Comparison of ENCODE assay signal across 8 cellular contexts in genomic region chr4:56388311-56388710, GRCh38. TPM values are rescaled to one million over a fixed set of nuclear protein-coding genes. Genes with fewer than 3 reads are reported as not detected.
DNase-seq lines count a peak whose midpoint lies in the region; ATAC-seq, FAIRE-seq and TF ChIP-seq lines count a peak whose summit lies in the region.

No MANE protein-coding gene starts in this region.

- H2BK120ac ChIP-seq in IMR-90 (ENCODE audit: low read depth, low read length) = no peak overlapping the region

- H4K91ac ChIP-seq in IMR-90 (ENCODE audit: insufficient read depth, low read depth, low read length) = no peak overlapping the region

- dilution Hi-C loops in IMR-90 (cut with HindIII; ENCODE audit: low sequenced_read_pairs, unreplicated experiment) = no loop called here

- intact Hi-C loops in IMR-90 (cut with micrococcal nuclease) = no loop called here
- intact Hi-C loops in GM12878 (cut with micrococcal nuclease; ENCODE audit: unreplicated experiment) = loop anchor here (5.0 kb wide), 1 partner anchor 441 kb away; the partner anchor contains the start of gene CEP135

- ATAC-seq in IMR-90 (ENCODE audit: low read depth) (no peak), GM12878 (no peak), HG02678 (IDR thresholded peaks at IDR 0.05; ENCODE audit: unreplicated experiment) (no peak)

- no peak overlapping the region for H3K4ac ChIP-seq in IMR-90 (ENCODE audit: low read depth, low read length)

- peak overlapping the region; percentile 30; the same call in 1 of the 2 replicates for H3K27ac ChIP-seq in IMR-90 (ENCODE audit: insufficient read depth, low read length)
- no peak overlapping the region; the same call in 1 of the 2 replicates for H3K27ac ChIP-seq in GM12878 (ENCODE audit: control insufficient read depth, insufficient read depth)
- H3K27ac ChIP-seq in mucosa of rectum (ENCODE audit: low read depth in 2 of 2, low read length in 2 of 2) = peak overlapping the region in 1 of 2 donors; percentile 96

- CTCF ChIA-PET in IMR-90 (lab: Yijun Ruan, JAX) (interaction anchor here (1.0 kb wide), 1 partner anchor 157 kb away, joined by 3 read pairs; no protein-coding TSS in a partner anchor), GM12878 (lab: Yijun Ruan, JAX) (interaction anchor here (2.0 to 2.2 kb wide), 3 partner anchors 9 to 448 kb away, joined by 5 to 10 read pairs (median 7); no protein-coding TSS in a partner anchor)

- H3K4me2 ChIP-seq in IMR-90 (ENCODE audit: low read depth, low read length) (peak overlapping the region; percentile 92), GM12878 (ENCODE audit: control insufficient read depth, insufficient read depth) (peak overlapping the region; percentile 64)

- H3K27me3 ChIP-seq in IMR-90 (ENCODE audit: control insufficient read depth, insufficient read depth, low read length) (no peaks in the 10 kb centered on the region), GM12878 (replicated peaks in 1 of 2; ENCODE audit: control insufficient read depth in 2 of 2, insufficient read depth in 2 of 2, low read length in 1 of 2) (no peaks in the 10 kb centered on the region), mucosa of rectum (ENCODE audit: control insufficient read depth in 2 of 2, insufficient read depth in 2 of 2, low read length in 2 of 2) (no peaks in the 10 kb centered on the region)

- SMC1A ChIA-PET in GM12878 (lab: Charles Lee; ENCODE audit: uncharacterized antibody, unreplicated experiment) = interaction anchor here (0.7 to 2.5 kb wide), 3 partner anchors 48 to 585 kb away, joined by 3 to 14 read pairs (median 3); partner anchors contain the start of genes CEP135, PAICS and PPAT

- H3K36me3 ChIP-seq in IMR-90 (ENCODE audit: control insufficient read depth, insufficient read depth, low read length) (no peaks in the 10 kb centered on the region; the same call in 1 of the 2 replicates), GM12878 (ENCODE audit: control insufficient read depth in 2 of 2, insufficient read depth in 2 of 2, low read length in 1 of 2) (peaks cover 0 to 2% of the 10 kb centered on the region in 2 experiments; a peak in 1 of 4 replicates), mucosa of rectum (ENCODE audit: control insufficient read depth in 2 of 2, insufficient read depth in 2 of 2, low read length in 2 of 2) (no peaks in the 10 kb centered on the region)

- WGBS in IMR-90 (ENCODE audit: extremely low coverage in 2 of 2, insufficient read length in 1 of 2), 2 experiments = no CpG with 5 or more reads among the region's 6 CpGs
- 41% methylated on average over 6 of the region's 6 CpGs for WGBS in GM12878 (ENCODE audit: insufficient coverage, insufficient replicate concordance, low lambda C conversion rate, missing lambda C conversion rate)

- in situ Hi-C loops in IMR-90 (cut with MboI; ENCODE audit: low sequenced_read_pairs) (no loop called here), GM12878 (cut with MboI) (no loop called here)

- TF ChIP-seq POLR2A in IMR-90 (IDR thresholded peaks at IDR 0.05; ENCODE audit: low read depth, low read length) (no peak), GM12878 (IDR thresholded peaks at IDR 0.05; ENCODE audit: low read depth, low read length) (no peak)

- no peak overlapping the region for H2BK5ac ChIP-seq in IMR-90 (ENCODE audit: low read depth, low read length, poor library complexity, severe bottlenecking)

- no peak overlapping the region for H3K14ac ChIP-seq in IMR-90 (replicated peaks; ENCODE audit: low read depth, low read length)

- H3K4me3 ChIP-seq in AG10803 (ENCODE audit: low read length) (peak overlapping the region; percentile 94), IMR-90 (ENCODE audit: insufficient read depth, low read depth, low read length) (peak overlapping the region; percentile 61), GM12878 (peak overlapping the region; percentile 83), mucosa of rectum (ENCODE audit: low read length in 2 of 2) (peak overlapping the region; percentile 97 to 98)

- no peak overlapping the region for H2BK15ac ChIP-seq in IMR-90 (ENCODE audit: low read depth, low read length)

- BruUV-seq in IMR-90 (replicated peaks; lab: Mats Ljungman, UMichigan) = no TSS peak
- no TSS peak for BruUV-seq in GM12878 (replicated peaks; lab: Mats Ljungman, UMichigan)

- FAIRE-seq in GM12878 (lab: Jason Lieb, UNC) = no peak

- RAD21 ChIA-PET in GM12878 (lab: Charles Lee; ENCODE audit: unreplicated experiment) = interaction anchor here (1.7 to 2.5 kb wide), 3 partner anchors 9 to 439 kb away, joined by 4 to 20 read pairs (median 7); partner anchors contain the start of genes CEP135, PAICS and PPAT

- 0 out of 2 replicates have a peak, but pooled peaks cover 2% of the 10 kb centered on the region for H3K9me1 ChIP-seq in IMR-90 (ENCODE audit: insufficient read depth, low read length)

- no peak for TF ChIP-seq EP300 in GM12878 (IDR thresholded peaks at IDR 0.05; ENCODE audit: borderline replicate concordance in 1 of 2, control insufficient read depth in 1 of 2, low read depth in 2 of 2, low read length in 2 of 2)

- H3K4me1 ChIP-seq in IMR-90 (ENCODE audit: control insufficient read depth, insufficient read depth, low read length) = peaks cover 3% of the 10 kb centered on the region; the same call in 1 of the 2 replicates
- H3K4me1 ChIP-seq in GM12878 (ENCODE audit: control insufficient read depth, insufficient read depth, low read length) = peaks cover 5% of the 10 kb centered on the region
- peaks cover 4 to 8% of the 10 kb centered on the region in 2 donors for H3K4me1 ChIP-seq in mucosa of rectum (ENCODE audit: control insufficient read depth in 2 of 2, insufficient read depth in 2 of 2, low read length in 2 of 2)

- TF ChIP-seq CTCF in AG10803 (conservative IDR thresholded peaks at IDR 0.05; ENCODE audit: low read length) = no peak
- TF ChIP-seq CTCF in IMR-90 (conservative IDR thresholded peaks at IDR 0.05; ENCODE audit: low read depth, low read length) = no peak
- TF ChIP-seq CTCF in GM12878 (IDR thresholded peaks at IDR 0.05 in 2 of 3, conservative IDR thresholded peaks at IDR 0.05 in 1 of 3; ENCODE audit: control insufficient read depth in 2 of 3, extremely low read depth in 1 of 3, insufficient read depth in 1 of 3, low read depth in 3 of 3, low read length in 3 of 3) = no peak

- H4K8ac ChIP-seq in IMR-90 (ENCODE audit: low read depth in 2 of 2, low read length in 2 of 2) = peak overlapping the region; percentile 85 to 95; a peak in 3 of 4 replicates

- H2AK5ac ChIP-seq in IMR-90 (ENCODE audit: low read depth, low read length) = no peak overlapping the region

- H3K9ac ChIP-seq in IMR-90 (ENCODE audit: low read depth, low read length) (peak overlapping the region; percentile 97), GM12878 (ENCODE audit: control insufficient read depth, insufficient read depth, low read length) (peak overlapping the region; percentile 69), mucosa of rectum (ENCODE audit: low read depth in 1 of 2, low read length in 2 of 2) (peak overlapping the region; percentile 88 to 89)

- H3K23ac ChIP-seq in IMR-90 (ENCODE audit: low read depth, low read length) = peak overlapping the region; percentile 71; the same call in 1 of the 2 replicates

- H3K79me2 ChIP-seq in GM12878 (ENCODE audit: control insufficient read depth, insufficient read depth, low read length) = peaks cover 14% of the 10 kb centered on the region

- DNase-seq in AG10803 (ENCODE audit: low read depth) = no peak
- DNase-seq in IMR-90 = no peak
- DNase-seq in GM12878 (ENCODE audit: low read depth, low spot score) = no peak
- no peak for DNase-seq in AG08396 (ENCODE audit: low spot score)
- DNase-seq in NCI-H748 treated with DMSO at 0.1 percent for 48 hours (lab: John Stamatoyannopoulos, UW) = no peak
- no peak for DNase-seq in HPDE6-E6E7 (ENCODE audit: extremely low spot score)

- H2AFZ ChIP-seq in IMR-90 (replicated peaks; ENCODE audit: low read length, poor library complexity) = no peak overlapping the region
- no peak overlapping the region for H2AFZ ChIP-seq in GM12878 (ENCODE audit: control insufficient read depth, low read depth, low read length)

- H4K5ac ChIP-seq in IMR-90 (ENCODE audit: low read depth, low read length) = peak overlapping the region; percentile 42; the same call in 1 of the 2 replicates

- H2AK9ac ChIP-seq in IMR-90 (replicated peaks; ENCODE audit: low read depth, low read length, poor library complexity) = peak overlapping the region; percentile 60

- no peak overlapping the region for H3K18ac ChIP-seq in IMR-90 (ENCODE audit: low read depth, low read length)

- POLR2A ChIA-PET in IMR-90 (lab: Charles Lee; ENCODE audit: unreplicated experiment) (interaction anchor here (0.5 kb wide), 1 partner anchor 164 kb away, joined by 4 read pairs; no protein-coding TSS in a partner anchor), GM12878 (lab: Charles Lee) (interaction anchor here (1.0 to 3.2 kb wide), 2 partner anchors 37 to 47 kb away, joined by 3 to 26 read pairs; partner anchors contain the start of genes PAICS and PPAT)

- H3K9me3 ChIP-seq in IMR-90 (ENCODE audit: control insufficient read depth, insufficient read depth, low read length) (no peaks in the 10 kb centered on the region), GM12878 (replicated peaks; ENCODE audit: control insufficient read depth, insufficient read depth, low read length) (no peaks in the 10 kb centered on the region), mucosa of rectum (ENCODE audit: control insufficient read depth in 2 of 2, low read length in 2 of 2) (no peaks in the 10 kb centered on the region)

- TF ChIP-seq RAD21 in IMR-90 (IDR thresholded peaks at IDR 0.05; ENCODE audit: low read length) = no peak
- no peak for TF ChIP-seq RAD21 in GM12878 (IDR thresholded peaks at IDR 0.05; ENCODE audit: insufficient read depth, low read depth, low read length)

- H3K56ac ChIP-seq in IMR-90 (ENCODE audit: extremely low read depth, insufficient read depth, low read length) = no peak overlapping the region

- H4K20me1 ChIP-seq in IMR-90 (ENCODE audit: insufficient read depth, low read length) = peaks cover 3% of the 10 kb centered on the region; the same call in 1 of the 2 replicates
- no peaks in the 10 kb centered on the region for H4K20me1 ChIP-seq in GM12878 (ENCODE audit: control insufficient read depth, insufficient read depth)

- peaks cover 24 to 41% of the 10 kb centered on the region in 2 experiments for H3K79me1 ChIP-seq in IMR-90 (ENCODE audit: low read depth in 1 of 2, low read length in 2 of 2)

- no peak overlapping the region for H2BK20ac ChIP-seq in IMR-90 (ENCODE audit: low read depth, low read length)

RNA-seq across cellular contexts. Expression of gene AASDH, which starts 1.0 kb away (rescaled TPM):
- total RNA-seq in IMR-90 (2012; rRNA removed) (12.0 and 13.1 TPM in 2 replicates), GM12878 (2014; rRNA removed) (7.9 and 8.9 TPM in 2 replicates), GM12878 (2014; rRNA removed; fragmentation: Illumina TruSeq; extraction: Trizol) (11.0 and 11.1 TPM in 2 replicates), GM12878 (2021) (7.4 and 7.7 TPM in 2 replicates)
- polyA plus RNA-seq in IMR-90 (2012; rRNA removed) (3.5 and 4.7 TPM in 2 replicates), GM12878 (2011; rRNA removed) (18.5 and 26.5 TPM in 2 replicates), GM12878 (2014; fragmentation: Illumina TruSeq; extraction: Trizol) (8.6 and 13.2 TPM in 2 replicates), GM12878 (2014; fragmentation: Nextera tagmentation; extraction: Ambion mirVana) (10 to 100 TPM; 11.6 to 19.1 TPM), GM12878 (2014; rRNA removed) (4.6 and 7.3 TPM in 2 replicates), GM12878 (2016; fragmentation: Nextera tagmentation; extraction: Ambion mirVana) (10 to 100 TPM; 12.3 to 16.8 TPM)
- polyA plus RNA-seq in IMR-90 (2012; cell fraction: cytosol; rRNA removed) = 0.66 and 0.74 TPM in 2 replicates
- polyA plus RNA-seq in IMR-90 (2012; cell fraction: nucleus; rRNA removed; ENCODE audit: low replicate concordance) = 1.0 and 8.4 TPM in 2 replicates
- total RNA-seq in GM12878 (2013; cell fraction: nucleolus; rRNA removed) = 48.9 and 49.0 TPM in 2 replicates
- polyA plus RNA-seq in GM12878 (2011; ENCODE audit: low read depth) = 3.1 TPM
- 4.9 and 7.4 TPM in 2 replicates for polyA plus RNA-seq in GM12878 (2011; cell fraction: cytosol; rRNA removed)
- 15.1 and 16.8 TPM in 2 replicates for polyA plus RNA-seq in GM12878 (2011; cell fraction: nucleus; rRNA removed)
- 4.0 and 6.3 TPM in 2 replicates for polyA plus RNA-seq in GM12878 (2012)
- 19.7 and 22.5 TPM in 2 replicates for polyA minus RNA-seq in GM12878 (2011; rRNA and poly(A)+ RNA removed)
- polyA minus RNA-seq in GM12878 (2011; cell fraction: cytosol; rRNA and poly(A)+ RNA removed) = 3.1 and 5.6 TPM in 2 replicates
- 13.1 and 17.1 TPM in 2 replicates for polyA minus RNA-seq in GM12878 (2011; cell fraction: nucleus; rRNA and poly(A)+ RNA removed)

RNA-seq across cellular contexts. Expression of gene PPAT, which starts 47.1 kb away (rescaled TPM):
- total RNA-seq in IMR-90 (2012; rRNA removed) (21.1 and 32.2 TPM in 2 replicates), GM12878 (2014; rRNA removed) (37.3 and 41.7 TPM in 2 replicates), GM12878 (2014; rRNA removed; fragmentation: Illumina TruSeq; extraction: Trizol) (39.0 and 40.9 TPM in 2 replicates), GM12878 (2021) (44.1 and 51.2 TPM in 2 replicates)
- polyA plus RNA-seq in IMR-90 (2012; rRNA removed) (5.9 and 7.0 TPM in 2 replicates), GM12878 (2011; rRNA removed) (31.4 and 41.0 TPM in 2 replicates), GM12878 (2014; fragmentation: Illumina TruSeq; extraction: Trizol) (38.7 and 39.9 TPM in 2 replicates), GM12878 (2014; fragmentation: Nextera tagmentation; extraction: Ambion mirVana) (10 to 100 TPM; 24.9 to 32.6 TPM), GM12878 (2014; rRNA removed) (27.0 and 27.3 TPM in 2 replicates), GM12878 (2016; fragmentation: Nextera tagmentation; extraction: Ambion mirVana) (10 to 100 TPM; 47.4 to 50.7 TPM)
- 1.4 and 1.5 TPM in 2 replicates for polyA plus RNA-seq in IMR-90 (2012; cell fraction: cytosol; rRNA removed)
- polyA plus RNA-seq in IMR-90 (2012; cell fraction: nucleus; rRNA removed; ENCODE audit: low replicate concordance) = 1.4 and 6.4 TPM in 2 replicates
- 23.5 and 24.9 TPM in 2 replicates for total RNA-seq in GM12878 (2013; cell fraction: nucleolus; rRNA removed)
- polyA plus RNA-seq in GM12878 (2011; ENCODE audit: low read depth) = 13.3 TPM
- 9.4 and 11.5 TPM in 2 replicates for polyA plus RNA-seq in GM12878 (2011; cell fraction: cytosol; rRNA removed)
- 14.7 and 17.2 TPM in 2 replicates for polyA plus RNA-seq in GM12878 (2011; cell fraction: nucleus; rRNA removed)
- polyA plus RNA-seq in GM12878 (2012) = 15.8 and 19.5 TPM in 2 replicates
- 12.7 and 26.1 TPM in 2 replicates for polyA minus RNA-seq in GM12878 (2011; rRNA and poly(A)+ RNA removed)
- polyA minus RNA-seq in GM12878 (2011; cell fraction: cytosol; rRNA and poly(A)+ RNA removed) = 12.6 and 13.1 TPM in 2 replicates
- 7.1 and 12.3 TPM in 2 replicates for polyA minus RNA-seq in GM12878 (2011; cell fraction: nucleus; rRNA and poly(A)+ RNA removed)

RNA-seq across cellular contexts. Expression of gene PAICS, which starts 47.7 kb away (rescaled TPM):
- total RNA-seq in IMR-90 (2012; rRNA removed) (47.9 and 76.9 TPM in 2 replicates), GM12878 (2014; rRNA removed) (109 and 120 TPM in 2 replicates), GM12878 (2014; rRNA removed; fragmentation: Illumina TruSeq; extraction: Trizol) (175 and 181 TPM in 2 replicates), GM12878 (2021) (248 and 251 TPM in 2 replicates)
- polyA plus RNA-seq in IMR-90 (2012; rRNA removed) (86.6 and 109 TPM in 2 replicates), GM12878 (2011; rRNA removed) (350 and 490 TPM in 2 replicates), GM12878 (2014; fragmentation: Illumina TruSeq; extraction: Trizol) (295 and 365 TPM in 2 replicates), GM12878 (2014; fragmentation: Nextera tagmentation; extraction: Ambion mirVana) (100 to 1,000 TPM; 224 to 251 TPM), GM12878 (2014; rRNA removed) (158 and 201 TPM in 2 replicates), GM12878 (2016; fragmentation: Nextera tagmentation; extraction: Ambion mirVana) (100 to 1,000 TPM; 314 to 315 TPM)
- 26.9 and 56.3 TPM in 2 replicates for polyA plus RNA-seq in IMR-90 (2012; cell fraction: cytosol; rRNA removed)
- polyA plus RNA-seq in IMR-90 (2012; cell fraction: nucleus; rRNA removed; ENCODE audit: low replicate concordance) = 16.8 and 74.7 TPM in 2 replicates
- 92.7 and 97.6 TPM in 2 replicates for total RNA-seq in GM12878 (2013; cell fraction: nucleolus; rRNA removed)
- polyA plus RNA-seq in GM12878 (2011; ENCODE audit: low read depth) = 94.6 TPM
- polyA plus RNA-seq in GM12878 (2011; cell fraction: cytosol; rRNA removed) = 177 and 211 TPM in 2 replicates
- 114 and 132 TPM in 2 replicates for polyA plus RNA-seq in GM12878 (2011; cell fraction: nucleus; rRNA removed)
- 101 and 150 TPM in 2 replicates for polyA plus RNA-seq in GM12878 (2012)
- 127 and 145 TPM in 2 replicates for polyA minus RNA-seq in GM12878 (2011; rRNA and poly(A)+ RNA removed)
- polyA minus RNA-seq in GM12878 (2011; cell fraction: cytosol; rRNA and poly(A)+ RNA removed) = 46.0 and 61.2 TPM in 2 replicates
- polyA minus RNA-seq in GM12878 (2011; cell fraction: nucleus; rRNA and poly(A)+ RNA removed) = 47.6 and 73.3 TPM in 2 replicates
